In the genomic region with DNA sequence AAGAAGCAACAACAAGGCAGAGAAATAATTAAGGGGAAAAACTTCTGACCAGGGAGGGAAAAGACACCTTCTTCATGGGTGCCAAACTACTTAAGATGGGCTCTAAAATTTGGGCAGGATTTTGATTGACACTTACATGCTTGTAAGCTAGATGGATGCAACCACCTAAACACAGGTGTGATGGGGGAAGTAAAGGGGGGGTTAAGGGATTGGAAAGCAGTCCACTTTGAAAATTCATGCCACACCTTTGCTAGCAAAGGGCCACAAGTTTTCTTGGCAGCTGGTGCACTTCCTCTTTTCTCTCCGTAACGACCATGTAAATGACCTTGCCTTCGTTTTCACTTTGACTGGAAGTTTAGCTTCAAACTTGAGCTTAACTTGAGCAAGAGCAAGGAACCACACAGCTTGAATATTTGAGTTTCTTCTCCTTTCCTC, we compare ENCODE assay signal across 8 cellular contexts. TPM values are rescaled to one million over a fixed set of nuclear protein-coding genes. Genes with fewer than 3 reads are reported as not detected.
DNase-seq lines count a peak whose midpoint lies in the region; ATAC-seq and TF ChIP-seq lines count a peak whose summit lies in the region.

No MANE protein-coding gene starts in this region.

- DNase-seq in CD14-positive monocyte (ENCODE audit: low spot score) (peak; percentile 66), HEK293T (ENCODE audit: extremely low spot score) (no peak), AG08396 (ENCODE audit: low spot score) (no peak), DMS53 (lab: John Stamatoyannopoulos, UW) (no peak)
- DNase-seq in activated CD8-positive, alpha-beta T cell treated with anti-CD3 and anti-CD28 coated beads for 36 hours: no peak
- DNase-seq in stimulated activated naive CD8-positive, alpha-beta T cell treated with anti-CD3 and anti-CD28 coated beads, Interleukin-15, amount 100 ng/mL, for 72 hours: no peak

- peak overlapping the region; percentile 58 to 78 for H3K4me3 Mint-ChIP-seq in CD14-positive monocyte
- H3K4me3 Mint-ChIP-seq in activated CD8-positive, alpha-beta T cell treated with anti-CD3 and anti-CD28 coated beads for 36 hours: peak overlapping the region; percentile 38
- H3K4me3 Mint-ChIP-seq in stimulated activated naive CD8-positive, alpha-beta T cell treated with anti-CD3 and anti-CD28 coated beads, Interleukin-15, amount 100 ng/mL, for 72 hours: peak overlapping the region; percentile 36 to 51

- H3K36me3 Mint-ChIP-seq in CD14-positive monocyte: no peaks in the 10 kb centered on the region
- H3K36me3 Mint-ChIP-seq in activated CD8-positive, alpha-beta T cell treated with anti-CD3 and anti-CD28 coated beads for 36 hours (ENCODE audit: low read depth): no peaks in the 10 kb centered on the region

- no peak for TF ChIP-seq CTCF in CD14-positive monocyte (IDR thresholded peaks at IDR 0.05)
- no peak for TF ChIP-seq CTCF in activated CD8-positive, alpha-beta T cell treated with anti-CD3 and anti-CD28 coated beads for 36 hours (IDR thresholded peaks at IDR 0.05)

- ATAC-seq in GM19372 (IDR thresholded peaks at IDR 0.05; ENCODE audit: low read depth, unreplicated experiment): peak; percentile 94
- ATAC-seq in HG03196 (IDR thresholded peaks at IDR 0.05; ENCODE audit: unreplicated experiment): peak; percentile 91
- ATAC-seq in activated CD8-positive, alpha-beta T cell treated with anti-CD3 and anti-CD28 coated beads for 36 hours: peak; percentile 66
- ATAC-seq in stimulated activated naive CD8-positive, alpha-beta T cell treated with anti-CD3 and anti-CD28 coated beads, Interleukin-15, amount 100 ng/mL, for 72 hours: no peak

- POLR2A ChIA-PET in activated CD8-positive, alpha-beta T cell treated with anti-CD3 and anti-CD28 coated beads for 36 hours (lab: Charles Lee): no interaction called here
- POLR2A ChIA-PET in HEK293T (lab: Yijun Ruan, JAX): no interaction called here

- peaks cover 65% of the 10 kb centered on the region for H3K4me1 Mint-ChIP-seq in CD14-positive monocyte
- peaks cover 17% of the 10 kb centered on the region for H3K4me1 Mint-ChIP-seq in activated CD8-positive, alpha-beta T cell treated with anti-CD3 and anti-CD28 coated beads for 36 hours (ENCODE audit: low read depth)
- H3K4me1 Mint-ChIP-seq in stimulated activated naive CD8-positive, alpha-beta T cell treated with anti-CD3 and anti-CD28 coated beads, Interleukin-15, amount 100 ng/mL, for 72 hours: peaks cover 18% of the 10 kb centered on the region

- CTCF ChIA-PET in activated CD8-positive, alpha-beta T cell treated with anti-CD3 and anti-CD28 coated beads for 36 hours (lab: Charles Lee): interaction anchor here (0.8 to 2.6 kb wide), 6 partner anchors 10 to 38 kb away, joined by 3 to 14 read pairs (median 4); a partner anchor contains a TSS
- CTCF ChIA-PET in HEK293T (lab: Yijun Ruan, JAX): no interaction called here

- peak overlapping the region; percentile 93 to 98 (median 95) for H3K27ac Mint-ChIP-seq in CD14-positive monocyte
- peak overlapping the region; percentile 70 for H3K27ac Mint-ChIP-seq in activated CD8-positive, alpha-beta T cell treated with anti-CD3 and anti-CD28 coated beads for 36 hours
- peak overlapping the region; percentile 54 to 64 for H3K27ac Mint-ChIP-seq in stimulated activated naive CD8-positive, alpha-beta T cell treated with anti-CD3 and anti-CD28 coated beads, Interleukin-15, amount 100 ng/mL, for 72 hours

- peaks cover 0 to 3% (median 0%) of the 10 kb centered on the region in 7 donors for H3K9me3 Mint-ChIP-seq in CD14-positive monocyte
- H3K9me3 Mint-ChIP-seq in activated CD8-positive, alpha-beta T cell treated with anti-CD3 and anti-CD28 coated beads for 36 hours: peaks cover 4% of the 10 kb centered on the region
- H3K9me3 Mint-ChIP-seq in stimulated activated naive CD8-positive, alpha-beta T cell treated with anti-CD3 and anti-CD28 coated beads, Interleukin-15, amount 100 ng/mL, for 72 hours: no peaks in the 10 kb centered on the region

- intact Hi-C loops in CD14-positive monocyte (cut with micrococcal nuclease): no loop called here
- intact Hi-C loops in activated CD8-positive, alpha-beta T cell treated with anti-CD3 and anti-CD28 coated beads for 36 hours (cut with micrococcal nuclease): no loop called here

- peaks cover 0 to 2% (median 0%) of the 10 kb centered on the region in 3 donors for H3K27me3 Mint-ChIP-seq in CD14-positive monocyte (ENCODE audit: low read depth in 3 of 3)
- H3K27me3 Mint-ChIP-seq in activated CD8-positive, alpha-beta T cell treated with anti-CD3 and anti-CD28 coated beads for 36 hours: peaks cover 6% of the 10 kb centered on the region
- H3K27me3 Mint-ChIP-seq in stimulated activated naive CD8-positive, alpha-beta T cell treated with anti-CD3 and anti-CD28 coated beads, Interleukin-15, amount 100 ng/mL, for 72 hours: peaks cover 18% of the 10 kb centered on the region

TF ChIP-seq in HEK293T, 16 proteins besides CTCF, POLR2A, EP300 and RAD21:
- no peak for TF ChIP-seq BHLHE40 (IDR thresholded peaks at IDR 0.05; ENCODE audit: borderline replicate concordance)
- no peak for TF ChIP-seq LEF1 (IDR thresholded peaks at IDR 0.05; ENCODE audit: borderline replicate concordance)

RNA-seq across cellular contexts. Expression of a gene that starts 14.3 kb away (rescaled TPM):
- polyA plus RNA-seq in CD14-positive monocyte: 100 to 1,000 TPM; 300 to 436 TPM
- total RNA-seq in activated CD8-positive, alpha-beta T cell treated with anti-CD3 and anti-CD28 coated beads for 36 hours: 100 to 1,000 TPM; 157 to 168 TPM

RNA-seq across cellular contexts. Expression of a gene that starts 40.6 kb away (rescaled TPM):
- polyA plus RNA-seq in CD14-positive monocyte: 10 to 100 TPM; 19.9 to 22.1 TPM
- total RNA-seq in activated CD8-positive, alpha-beta T cell treated with anti-CD3 and anti-CD28 coated beads for 36 hours: 10 to 100 TPM; 11.3 to 13.1 TPM
